In the genomic region with DNA sequence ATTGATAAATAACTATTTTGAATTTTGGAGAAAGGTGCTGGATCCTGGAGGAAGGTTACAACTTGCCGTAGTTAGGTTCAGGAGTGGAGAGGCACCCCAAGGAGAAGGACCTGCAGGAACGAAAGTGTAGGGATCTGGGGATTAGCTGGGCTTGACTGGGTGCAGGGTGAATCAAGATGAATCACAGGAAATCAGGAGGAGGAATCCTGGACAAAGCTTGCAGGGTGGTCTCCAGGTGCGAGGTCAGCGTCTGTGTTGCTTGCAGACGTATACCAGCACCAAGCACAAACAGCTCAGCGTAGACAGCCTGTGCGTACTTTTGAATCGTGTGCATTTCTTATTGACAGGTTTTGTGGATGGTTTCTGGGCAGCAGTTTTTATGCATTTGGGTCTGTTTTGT, we compare ENCODE assay signal across 1 cellular context.
TF ChIP-seq lines count a peak whose summit lies in the region.

No MANE protein-coding gene starts in this region.

TF ChIP-seq in WTC11, 78 proteins besides CTCF, POLR2A, EP300 and RAD21 (continued from another document):
- TF ChIP-seq, protein P1, sequence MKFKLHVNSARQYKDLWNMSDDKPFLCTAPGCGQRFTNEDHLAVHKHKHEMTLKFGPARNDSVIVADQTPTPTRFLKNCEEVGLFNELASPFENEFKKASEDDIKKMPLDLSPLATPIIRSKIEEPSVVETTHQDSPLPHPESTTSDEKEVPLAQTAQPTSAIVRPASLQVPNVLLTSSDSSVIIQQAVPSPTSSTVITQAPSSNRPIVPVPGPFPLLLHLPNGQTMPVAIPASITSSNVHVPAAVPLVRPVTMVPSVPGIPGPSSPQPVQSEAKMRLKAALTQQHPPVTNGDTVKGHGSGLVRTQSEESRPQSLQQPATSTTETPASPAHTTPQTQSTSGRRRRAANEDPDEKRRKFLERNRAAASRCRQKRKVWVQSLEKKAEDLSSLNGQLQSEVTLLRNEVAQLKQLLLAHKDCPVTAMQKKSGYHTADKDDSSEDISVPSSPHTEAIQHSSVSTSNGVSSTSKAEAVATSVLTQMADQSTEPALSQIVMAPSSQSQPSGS (CRISPR knock-in tag; IDR thresholded peaks at IDR 0.05; ENCODE audit: borderline replicate concordance, low read depth) = no peak
- TF ChIP-seq, protein P2, sequence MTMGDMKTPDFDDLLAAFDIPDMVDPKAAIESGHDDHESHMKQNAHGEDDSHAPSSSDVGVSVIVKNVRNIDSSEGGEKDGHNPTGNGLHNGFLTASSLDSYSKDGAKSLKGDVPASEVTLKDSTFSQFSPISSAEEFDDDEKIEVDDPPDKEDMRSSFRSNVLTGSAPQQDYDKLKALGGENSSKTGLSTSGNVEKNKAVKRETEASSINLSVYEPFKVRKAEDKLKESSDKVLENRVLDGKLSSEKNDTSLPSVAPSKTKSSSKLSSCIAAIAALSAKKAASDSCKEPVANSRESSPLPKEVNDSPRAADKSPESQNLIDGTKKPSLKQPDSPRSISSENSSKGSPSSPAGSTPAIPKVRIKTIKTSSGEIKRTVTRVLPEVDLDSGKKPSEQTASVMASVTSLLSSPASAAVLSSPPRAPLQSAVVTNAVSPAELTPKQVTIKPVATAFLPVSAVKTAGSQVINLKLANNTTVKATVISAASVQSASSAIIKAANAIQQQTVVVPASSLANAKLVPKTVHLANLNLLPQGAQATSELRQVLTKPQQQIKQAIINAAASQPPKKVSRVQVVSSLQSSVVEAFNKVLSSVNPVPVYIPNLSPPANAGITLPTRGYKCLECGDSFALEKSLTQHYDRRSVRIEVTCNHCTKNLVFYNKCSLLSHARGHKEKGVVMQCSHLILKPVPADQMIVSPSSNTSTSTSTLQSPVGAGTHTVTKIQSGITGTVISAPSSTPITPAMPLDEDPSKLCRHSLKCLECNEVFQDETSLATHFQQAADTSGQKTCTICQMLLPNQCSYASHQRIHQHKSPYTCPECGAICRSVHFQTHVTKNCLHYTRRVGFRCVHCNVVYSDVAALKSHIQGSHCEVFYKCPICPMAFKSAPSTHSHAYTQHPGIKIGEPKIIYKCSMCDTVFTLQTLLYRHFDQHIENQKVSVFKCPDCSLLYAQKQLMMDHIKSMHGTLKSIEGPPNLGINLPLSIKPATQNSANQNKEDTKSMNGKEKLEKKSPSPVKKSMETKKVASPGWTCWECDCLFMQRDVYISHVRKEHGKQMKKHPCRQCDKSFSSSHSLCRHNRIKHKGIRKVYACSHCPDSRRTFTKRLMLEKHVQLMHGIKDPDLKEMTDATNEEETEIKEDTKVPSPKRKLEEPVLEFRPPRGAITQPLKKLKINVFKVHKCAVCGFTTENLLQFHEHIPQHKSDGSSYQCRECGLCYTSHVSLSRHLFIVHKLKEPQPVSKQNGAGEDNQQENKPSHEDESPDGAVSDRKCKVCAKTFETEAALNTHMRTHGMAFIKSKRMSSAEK (CRISPR knock-in tag; IDR thresholded peaks at IDR 0.05; ENCODE audit: borderline replicate concordance) = no peak
- TF ChIP-seq JAZF1 (CRISPR knock-in tag; IDR thresholded peaks at IDR 0.05) = no peak
- TF ChIP-seq ZNF263 (CRISPR knock-in tag; IDR thresholded peaks at IDR 0.05; ENCODE audit: low read depth) = no peak
- TF ChIP-seq, protein P3, sequence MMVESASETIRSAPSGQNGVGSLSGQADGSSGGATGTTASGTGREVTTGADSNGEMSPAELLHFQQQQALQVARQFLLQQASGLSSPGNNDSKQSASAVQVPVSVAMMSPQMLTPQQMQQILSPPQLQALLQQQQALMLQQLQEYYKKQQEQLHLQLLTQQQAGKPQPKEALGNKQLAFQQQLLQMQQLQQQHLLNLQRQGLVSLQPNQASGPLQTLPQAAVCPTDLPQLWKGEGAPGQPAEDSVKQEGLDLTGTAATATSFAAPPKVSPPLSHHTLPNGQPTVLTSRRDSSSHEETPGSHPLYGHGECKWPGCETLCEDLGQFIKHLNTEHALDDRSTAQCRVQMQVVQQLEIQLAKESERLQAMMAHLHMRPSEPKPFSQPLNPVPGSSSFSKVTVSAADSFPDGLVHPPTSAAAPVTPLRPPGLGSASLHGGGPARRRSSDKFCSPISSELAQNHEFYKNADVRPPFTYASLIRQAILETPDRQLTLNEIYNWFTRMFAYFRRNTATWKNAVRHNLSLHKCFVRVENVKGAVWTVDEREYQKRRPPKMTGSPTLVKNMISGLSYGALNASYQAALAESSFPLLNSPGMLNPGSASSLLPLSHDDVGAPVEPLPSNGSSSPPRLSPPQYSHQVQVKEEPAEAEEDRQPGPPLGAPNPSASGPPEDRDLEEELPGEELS (CRISPR knock-in tag; IDR thresholded peaks at IDR 0.05) = no peak
- TF ChIP-seq, protein P4, sequence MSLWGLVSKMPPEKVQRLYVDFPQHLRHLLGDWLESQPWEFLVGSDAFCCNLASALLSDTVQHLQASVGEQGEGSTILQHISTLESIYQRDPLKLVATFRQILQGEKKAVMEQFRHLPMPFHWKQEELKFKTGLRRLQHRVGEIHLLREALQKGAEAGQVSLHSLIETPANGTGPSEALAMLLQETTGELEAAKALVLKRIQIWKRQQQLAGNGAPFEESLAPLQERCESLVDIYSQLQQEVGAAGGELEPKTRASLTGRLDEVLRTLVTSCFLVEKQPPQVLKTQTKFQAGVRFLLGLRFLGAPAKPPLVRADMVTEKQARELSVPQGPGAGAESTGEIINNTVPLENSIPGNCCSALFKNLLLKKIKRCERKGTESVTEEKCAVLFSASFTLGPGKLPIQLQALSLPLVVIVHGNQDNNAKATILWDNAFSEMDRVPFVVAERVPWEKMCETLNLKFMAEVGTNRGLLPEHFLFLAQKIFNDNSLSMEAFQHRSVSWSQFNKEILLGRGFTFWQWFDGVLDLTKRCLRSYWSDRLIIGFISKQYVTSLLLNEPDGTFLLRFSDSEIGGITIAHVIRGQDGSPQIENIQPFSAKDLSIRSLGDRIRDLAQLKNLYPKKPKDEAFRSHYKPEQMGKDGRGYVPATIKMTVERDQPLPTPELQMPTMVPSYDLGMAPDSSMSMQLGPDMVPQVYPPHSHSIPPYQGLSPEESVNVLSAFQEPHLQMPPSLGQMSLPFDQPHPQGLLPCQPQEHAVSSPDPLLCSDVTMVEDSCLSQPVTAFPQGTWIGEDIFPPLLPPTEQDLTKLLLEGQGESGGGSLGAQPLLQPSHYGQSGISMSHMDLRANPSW (CRISPR knock-in tag; conservative IDR thresholded peaks at IDR 0.05; ENCODE audit: low read depth) = no peak
- no peak for TF ChIP-seq SOX15 (CRISPR knock-in tag; IDR thresholded peaks at IDR 0.05)
- TF ChIP-seq, protein P5, sequence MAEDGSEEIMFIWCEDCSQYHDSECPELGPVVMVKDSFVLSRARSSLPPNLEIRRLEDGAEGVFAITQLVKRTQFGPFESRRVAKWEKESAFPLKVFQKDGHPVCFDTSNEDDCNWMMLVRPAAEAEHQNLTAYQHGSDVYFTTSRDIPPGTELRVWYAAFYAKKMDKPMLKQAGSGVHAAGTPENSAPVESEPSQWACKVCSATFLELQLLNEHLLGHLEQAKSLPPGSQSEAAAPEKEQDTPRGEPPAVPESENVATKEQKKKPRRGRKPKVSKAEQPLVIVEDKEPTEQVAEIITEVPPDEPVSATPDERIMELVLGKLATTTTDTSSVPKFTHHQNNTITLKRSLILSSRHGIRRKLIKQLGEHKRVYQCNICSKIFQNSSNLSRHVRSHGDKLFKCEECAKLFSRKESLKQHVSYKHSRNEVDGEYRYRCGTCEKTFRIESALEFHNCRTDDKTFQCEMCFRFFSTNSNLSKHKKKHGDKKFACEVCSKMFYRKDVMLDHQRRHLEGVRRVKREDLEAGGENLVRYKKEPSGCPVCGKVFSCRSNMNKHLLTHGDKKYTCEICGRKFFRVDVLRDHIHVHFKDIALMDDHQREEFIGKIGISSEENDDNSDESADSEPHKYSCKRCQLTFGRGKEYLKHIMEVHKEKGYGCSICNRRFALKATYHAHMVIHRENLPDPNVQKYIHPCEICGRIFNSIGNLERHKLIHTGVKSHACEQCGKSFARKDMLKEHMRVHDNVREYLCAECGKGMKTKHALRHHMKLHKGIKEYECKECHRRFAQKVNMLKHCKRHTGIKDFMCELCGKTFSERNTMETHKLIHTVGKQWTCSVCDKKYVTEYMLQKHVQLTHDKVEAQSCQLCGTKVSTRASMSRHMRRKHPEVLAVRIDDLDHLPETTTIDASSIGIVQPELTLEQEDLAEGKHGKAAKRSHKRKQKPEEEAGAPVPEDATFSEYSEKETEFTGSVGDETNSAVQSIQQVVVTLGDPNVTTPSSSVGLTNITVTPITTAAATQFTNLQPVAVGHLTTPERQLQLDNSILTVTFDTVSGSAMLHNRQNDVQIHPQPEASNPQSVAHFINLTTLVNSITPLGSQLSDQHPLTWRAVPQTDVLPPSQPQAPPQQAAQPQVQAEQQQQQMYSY (CRISPR knock-in tag; IDR thresholded peaks at IDR 0.05) = no peak
- no peak for TF ChIP-seq SP1 (CRISPR knock-in tag; conservative IDR thresholded peaks at IDR 0.05)
- no peak for TF ChIP-seq OVOL2 (CRISPR knock-in tag; IDR thresholded peaks at IDR 0.05; ENCODE audit: borderline replicate concordance)
TF ChIP-seq in WTC11: peak in this region for 0.
